In the genomic region with DNA sequence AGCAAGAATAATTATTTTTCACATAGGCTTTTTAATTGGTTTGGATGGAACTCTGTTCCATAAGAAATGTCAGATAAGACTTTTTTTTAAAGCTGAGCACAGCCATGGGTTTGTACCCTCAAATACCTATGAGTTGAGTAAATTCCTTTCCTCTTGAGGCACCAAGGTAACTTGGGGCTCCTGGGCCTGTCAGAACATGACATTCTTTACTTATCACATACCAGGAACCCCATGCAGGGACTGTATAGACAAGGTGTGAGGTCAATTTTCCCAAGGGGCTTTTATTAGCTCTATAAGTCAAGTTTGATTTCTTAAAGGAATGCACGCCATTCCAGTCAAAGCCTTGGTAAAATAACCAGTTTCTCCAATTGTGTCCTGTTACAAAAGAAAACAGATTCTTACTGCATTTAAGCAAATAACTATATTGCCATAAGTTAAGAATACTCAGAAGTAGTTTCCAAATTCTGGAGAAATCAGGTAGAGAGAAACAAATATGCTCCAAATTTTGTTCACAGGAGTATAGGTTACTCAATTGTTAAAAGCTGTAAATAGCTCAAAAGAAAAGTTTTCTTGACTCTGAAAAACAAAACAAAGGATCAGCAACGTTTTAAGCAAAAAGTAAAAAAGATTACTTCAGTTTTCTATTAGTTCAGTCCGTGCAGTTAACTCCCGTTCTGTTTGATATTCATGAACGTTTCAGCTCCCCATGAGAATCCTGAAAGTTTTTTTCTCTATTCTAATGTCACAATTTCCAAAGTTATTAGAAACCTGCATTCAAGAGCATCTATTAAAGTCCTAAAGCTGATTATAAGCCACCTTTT, we compare ENCODE assay signal across 19 cellular contexts.
"Had no signal": no experiment of that assay in that cellular context is flagged by ENCODE, and none has a peak within 500 bp of the region (broad histone marks: within the 10 kb centered on the region; RNA-seq: fewer than 3 reads in every experiment).

No MANE protein-coding gene starts in this region.

- H3K9me3 ChIP-seq: neutrophil, testis, upper lobe of right lung, vagina had no signal

- H3K4me1 Mint-ChIP-seq: naive thymus-derived CD4-positive, alpha-beta T cell; stimulated activated naive CD8-positive, alpha-beta T cell treated with anti-CD3 and anti-CD28 coated beads, Interleukin-15, amount 100 ng/mL, for 72 hours had no signal

- H3K4me1 ChIP-seq: spleen, testis, tibial nerve, upper lobe of right lung, vagina had no signal

- H3K27ac Mint-ChIP-seq: naive thymus-derived CD4-positive, alpha-beta T cell; stimulated activated naive B cell treated with anti-CD40 and anti-IgM and Interleukin-4, amounts not matched to agents 10 μg/mL and 1 μg/mL and 100 μg/mL, for 72 hours; stimulated activated naive CD8-positive, alpha-beta T cell treated with anti-CD3 and anti-CD28 coated beads, Interleukin-15, amount 100 ng/mL, for 72 hours had no signal

- H3K36me3 ChIP-seq: neutrophil, spleen, tibial nerve, upper lobe of right lung, vagina had no signal

- DNase-seq: cortex of kidney; dorsolateral prefrontal cortex; effector CD8-positive, alpha-beta T cell; left colon; left ventricle myocardium superior; naive thymus-derived CD4-positive, alpha-beta T cell; spleen; stimulated activated CD4-positive, alpha-beta T cell treated with anti-CD3 and anti-CD28 coated beads, Interleukin-15, amount 100 ng/mL, for 24 hours; stimulated activated CD4-positive, alpha-beta T cell treated with anti-CD3 and anti-CD28 coated beads, Interleukin-1b, Interleukin-23, amount 100 ng/mL, for 48 hours; stimulated activated CD4-positive, alpha-beta T cell treated with anti-CD3 and anti-CD28 coated beads, Interleukin-4, amount 100 ng/mL, for 24 hours; stimulated activated naive B cell treated with anti-CD40 and anti-IgM and Interleukin-4, amounts not matched to agents 10 μg/mL and 1 μg/mL and 100 μg/mL, for 72 hours; stimulated activated naive CD8-positive, alpha-beta T cell treated with anti-CD3 and anti-CD28 coated beads, Interleukin-15, amount 100 ng/mL, for 72 hours; testis; upper lobe of right lung had no signal

- H3K4me3 ChIP-seq: dorsolateral prefrontal cortex, lung, spleen, testis, tibial nerve, upper lobe of right lung, vagina had no signal

- H3K27me3 ChIP-seq: foreskin keratinocyte, neutrophil, spleen, testis, tibial nerve, upper lobe of right lung, vagina had no signal

- H3K27ac ChIP-seq: dorsolateral prefrontal cortex, foreskin keratinocyte, neutrophil, spleen, testis, tibial nerve, upper lobe of right lung, vagina had no signal

- H3K4me3 Mint-ChIP-seq: naive thymus-derived CD4-positive, alpha-beta T cell; stimulated activated naive B cell treated with anti-CD40 and anti-IgM and Interleukin-4, amounts not matched to agents 10 μg/mL and 1 μg/mL and 100 μg/mL, for 72 hours; stimulated activated naive CD8-positive, alpha-beta T cell treated with anti-CD3 and anti-CD28 coated beads, Interleukin-15, amount 100 ng/mL, for 72 hours had no signal
